9 cellular contexts compared by ENCODE assay signal in the genomic region with DNA sequence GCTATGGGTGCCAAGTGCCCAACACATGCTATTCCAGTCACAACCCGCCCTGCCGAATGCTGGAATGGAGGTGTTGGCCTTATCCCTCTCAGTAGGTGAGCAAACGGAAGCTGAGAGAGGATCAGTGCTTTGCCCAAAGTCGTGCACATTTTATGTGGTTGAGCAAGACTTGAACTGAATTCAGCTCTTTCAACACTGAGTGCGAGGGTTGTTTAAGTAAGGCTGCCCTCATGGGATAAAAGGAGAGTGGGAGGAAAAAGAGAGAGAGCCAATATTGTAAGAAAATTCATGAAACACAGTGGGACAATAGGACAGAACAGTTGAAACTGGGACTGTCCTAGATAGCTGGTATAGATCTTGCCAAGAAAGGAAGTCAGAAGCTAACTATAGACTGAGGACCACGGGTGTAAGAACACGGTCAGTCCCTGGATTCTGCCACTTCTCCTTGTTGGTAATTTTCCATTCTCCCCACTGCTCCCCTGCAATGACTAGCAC. TPM values are rescaled to one million over a fixed set of nuclear protein-coding genes. Genes with fewer than 3 reads are reported as not detected.
DNase-seq lines count a peak whose midpoint lies in the region; ATAC-seq, FAIRE-seq and TF ChIP-seq lines count a peak whose summit lies in the region.
"Had no signal": no experiment of that assay in that cellular context is flagged by ENCODE, and none has a peak within 500 bp of the region (broad histone marks: within the 10 kb centered on the region; RNA-seq: fewer than 3 reads in every experiment).

No MANE protein-coding gene starts in this region.

- WGBS in esophagus, 2 donors, result 26 to 44% methylated on average over 7 of the region's 7 CpGs

- no peak for ATAC-seq in GM19035 (IDR thresholded peaks at IDR 0.05; ENCODE audit: unreplicated experiment)

- TF ChIP-seq POLR2A in NB4 (IDR thresholded peaks at IDR 0.05; ENCODE audit: extremely low read depth, insufficient read length), result no peak
- TF ChIP-seq POLR2A in vagina (IDR thresholded peaks at IDR 0.05), result no peak

- TF ChIP-seq CTCF in NB4 (IDR thresholded peaks at IDR 0.05; ENCODE audit: low read depth, low read length), result no peak
- TF ChIP-seq CTCF in vagina (IDR thresholded peaks at IDR 0.05), result no peak

- H3K27ac ChIP-seq in esophagus (ENCODE audit: low read depth in 2 of 2, low read length in 1 of 2), result peak overlapping the region; percentile 58 to 67
- peak overlapping the region; percentile 70 for H3K27ac ChIP-seq in vagina

- no peaks in the 10 kb centered on the region for H3K36me3 ChIP-seq in esophagus (ENCODE audit: control insufficient read depth in 2 of 2, insufficient read depth in 2 of 2, low read length in 1 of 2)
- H3K36me3 ChIP-seq in vagina, result no peaks in the 10 kb centered on the region

- no peak for FAIRE-seq in HTR-8/SVneo (lab: Jason Lieb, UNC)
- FAIRE-seq: urothelium cell line had no signal

- H3K9me3 ChIP-seq in esophagus (ENCODE audit: control insufficient read depth in 2 of 2, insufficient read depth in 1 of 2, low read depth in 1 of 2, low read length in 1 of 2), result no peaks in the 10 kb centered on the region
- H3K9me3 ChIP-seq in vagina, result no peaks in the 10 kb centered on the region

- DNase-seq in NB4 (ENCODE audit: low read depth) (peak; percentile 93), middle frontal gyrus (ENCODE audit: extremely low spot score, low spot score) (peak; percentile 42), vagina (ENCODE audit: extremely low spot score in 2 of 2) (no peak), HTR-8/SVneo (ENCODE audit: insufficient read length, low spot score) (no peak), DMS79 treated with DMSO at 0.1 percent for 48 hours (lab: John Stamatoyannopoulos, UW) (no peak)
- DNase-seq: NCI-H526 had no signal

- H3K4me3 ChIP-seq in NB4 (ENCODE audit: low read depth, low read length), result no peak overlapping the region
- no peak overlapping the region for H3K4me3 ChIP-seq in esophagus (ENCODE audit: low read depth in 1 of 2, low read length in 2 of 2)
- H3K4me3 ChIP-seq in vagina, result no peak overlapping the region

- intact Hi-C loops in vagina (cut with DNase I), result no loop called here

- H3K27me3 ChIP-seq in esophagus (ENCODE audit: control insufficient read depth in 1 of 2, insufficient read depth in 2 of 2, low read length in 2 of 2) (no peaks in the 10 kb centered on the region), vagina (no peaks in the 10 kb centered on the region)

- H3K4me1 ChIP-seq in esophagus (ENCODE audit: control insufficient read depth in 2 of 2, insufficient read depth in 2 of 2, low read length in 1 of 2) (peaks cover 0 to 9% of the 10 kb centered on the region in 2 donors), vagina (peaks cover 34% of the 10 kb centered on the region)

RNA-seq across cellular contexts. Expression of gene CHI3L1, which starts 13.6 kb away (rescaled TPM):
- polyA plus RNA-seq in esophagus, result 10 to 100 TPM in 1 of 2 donors, 1 to 10 TPM in 1; 3.3 to 19.6 TPM
- total RNA-seq in vagina, result 51.3 TPM

RNA-seq across cellular contexts. Expression of gene MYBPH, which starts 24.5 kb away (rescaled TPM):
- not detected for polyA plus RNA-seq in esophagus
- total RNA-seq in vagina, result not detected

RNA-seq across cellular contexts. Expression of gene CHIT1, which starts 29.4 kb away (rescaled TPM):
- under 1 TPM in 1 of 2 donors, not detected in 1; 0.01 TPM for polyA plus RNA-seq in esophagus
- total RNA-seq in vagina, result not detected

Comparison
In these comparisons a context has a peak if more than half of its experiments do, and no peak if none do; other contexts are left out.
1. DNase-seq: peak in NB4 (single experiment) and middle frontal gyrus (single experiment); none in vagina (0 of 2), HTR-8/SVneo (single experiment) and DMS79 treated with DMSO at 0.1 percent for 48 hours (single experiment).